Comparison of ENCODE assay signal across 14 cellular contexts in genomic region chr1:151085953-151086559, GRCh38. TPM values are rescaled to one million over a fixed set of nuclear protein-coding genes. Genes with fewer than 3 reads are reported as not detected.
DNase-seq lines count a peak whose midpoint lies in the region; ATAC-seq and TF ChIP-seq lines count a peak whose summit lies in the region.
"Had no signal": no experiment of that assay in that cellular context is flagged by ENCODE, and none has a peak within 500 bp of the region (broad histone marks: within the 10 kb centered on the region; RNA-seq: fewer than 3 reads in every experiment).

No MANE protein-coding gene starts in this region.

- no peak overlapping the region for H2AFZ ChIP-seq in PC-9

- H3K27ac Mint-ChIP-seq in activated T-cell treated with anti-CD3 and anti-CD28 coated beads, Interleukin-2, amount 50 U/mL, for 24 hours = peak overlapping the region; percentile 64
- H3K27ac Mint-ChIP-seq: T-helper 1 cell treated with Interleukin-12 subunit alpha and Interleukin-12 subunit beta and Interleukin-4 antibody, amounts not matched to agents 30 μg/mL and 1 μg/mL, for 36 hours had no signal

- H3K9me3 ChIP-seq in PC-9 (ENCODE audit: insufficient read depth, low read depth) = no peaks in the 10 kb centered on the region
- H3K9me3 ChIP-seq: BLaER1 had no signal

- no peak for TF ChIP-seq CTCF in PC-9 (conservative IDR thresholded peaks at IDR 0.05)

- H3K27ac ChIP-seq in PC-9 = peak overlapping the region; percentile 37; the same call in 1 of the 2 replicates
- H3K27ac ChIP-seq: BLaER1 had no signal

- POLR2A ChIA-PET in PC-9 (lab: Charles Lee; ENCODE audit: unreplicated experiment) = no interaction called here

- no peak overlapping the region for H3K4me3 ChIP-seq in PC-9
- H3K4me3 ChIP-seq: BLaER1 had no signal

- BruUV-seq in PC-9 (replicated peaks; lab: Mats Ljungman, UMichigan) = no TSS peak

- H3K4me1 ChIP-seq in PC-9 (replicated peaks; ENCODE audit: insufficient read depth) = no peaks in the 10 kb centered on the region

- no peaks in the 10 kb centered on the region for H3K27me3 ChIP-seq in PC-9 (ENCODE audit: insufficient read depth, low read depth)
- H3K27me3 ChIP-seq: BLaER1 had no signal

- H3K4me3 Mint-ChIP-seq in activated T-cell treated with anti-CD3 and anti-CD28 coated beads, Interleukin-2, amount 50 U/mL, for 24 hours = no peak overlapping the region
- H3K4me3 Mint-ChIP-seq: CD4-positive, alpha-beta memory T cell; T-helper 1 cell treated with Interleukin-12 subunit alpha and Interleukin-12 subunit beta and Interleukin-4 antibody, amounts not matched to agents 30 μg/mL and 1 μg/mL, for 36 hours had no signal

- H3K4me1 Mint-ChIP-seq in activated T-cell treated with anti-CD3 and anti-CD28 coated beads, Interleukin-2, amount 50 U/mL, for 24 hours (ENCODE audit: low read depth) = no peaks in the 10 kb centered on the region
- H3K4me1 Mint-ChIP-seq: CD4-positive, alpha-beta memory T cell had no signal

- H3K27me3 Mint-ChIP-seq in activated T-cell treated with anti-CD3 and anti-CD28 coated beads, Interleukin-2, amount 50 U/mL, for 24 hours = no peaks in the 10 kb centered on the region
- H3K27me3 Mint-ChIP-seq: CD4-positive, alpha-beta memory T cell had no signal

- no peaks in the 10 kb centered on the region for H3K79me2 ChIP-seq in PC-9 (ENCODE audit: low read depth)

- H3K9me3 Mint-ChIP-seq in activated T-cell treated with anti-CD3 and anti-CD28 coated beads, Interleukin-2, amount 50 U/mL, for 24 hours = no peaks in the 10 kb centered on the region
- H3K9me3 Mint-ChIP-seq: CD4-positive, alpha-beta memory T cell; T-helper 1 cell treated with Interleukin-12 subunit alpha and Interleukin-12 subunit beta and Interleukin-4 antibody, amounts not matched to agents 30 μg/mL and 1 μg/mL, for 36 hours had no signal

- no peak for DNase-seq in activated T-cell treated with anti-CD3 and anti-CD28 coated beads, Interleukin-2, amount 50 U/mL, for 24 hours
- no peak for DNase-seq in activated T-cell treated with anti-CD3 and anti-CD28 coated beads for 4 hours
- DNase-seq in PC-9 = no peak
- peak; percentile 25 for DNase-seq in posterior vena cava (ENCODE audit: low spot score)
- DNase-seq in NCI-H187 (lab: John Stamatoyannopoulos, UW) = no peak
- DNase-seq in left lobe of liver (ENCODE audit: low spot score) = no peak
- DNase-seq: Calu3; CD4-positive, alpha-beta memory T cell; NCI-H1048; NCI-H1436; NCI-H446 treated with DMSO at 0.1 percent for 48 hours; NCI-H774 had no signal

- H4K20me1 ChIP-seq in PC-9 (ENCODE audit: insufficient read depth) = no peaks in the 10 kb centered on the region
- H4K20me1 ChIP-seq: BLaER1 had no signal

- peaks cover 9% of the 10 kb centered on the region for H3K36me3 Mint-ChIP-seq in activated T-cell treated with anti-CD3 and anti-CD28 coated beads, Interleukin-2, amount 50 U/mL, for 24 hours (ENCODE audit: low read depth)

- no peaks in the 10 kb centered on the region for H3K9me2 ChIP-seq in PC-9 (ENCODE audit: insufficient read depth)

- no peaks in the 10 kb centered on the region for H3K36me3 ChIP-seq in PC-9 (ENCODE audit: low read depth)

- CTCF ChIA-PET in PC-9 (lab: Charles Lee) = interaction anchor here (0.5 kb wide), 1 partner anchor 12 kb away, joined by 6 read pairs; no protein-coding TSS in a partner anchor

- H3K4me2 ChIP-seq in PC-9 = no peak overlapping the region
- H3K4me2 ChIP-seq: BLaER1 had no signal

- H3F3A ChIP-seq in PC-9 (ENCODE audit: insufficient read depth, low read depth) = no peaks in the 10 kb centered on the region

- intact Hi-C loops in PC-9 (cut with micrococcal nuclease; ENCODE audit: unreplicated experiment) (no loop called here), posterior vena cava (cut with DNase I) (no loop called here)

- ATAC-seq in left lobe of liver = no peak

RNA-seq across cellular contexts. Expression of gene GABPB2, which starts 15.5 kb away (rescaled TPM):
- total RNA-seq in PC-9 (2021) (6.4 and 6.6 TPM in 2 replicates), posterior vena cava (10 to 100 TPM; 14.6 to 18.2 TPM), left lobe of liver (6.2 TPM)

RNA-seq across cellular contexts. Expression of gene MLLT11, which starts 25.9 kb away (rescaled TPM):
- total RNA-seq in PC-9 (2021) (15.0 and 23.3 TPM in 2 replicates), posterior vena cava (1 to 10 TPM; 2.0 to 3.2 TPM), left lobe of liver (0.28 TPM)

RNA-seq across cellular contexts. Expression of gene CDC42SE1, which starts 26.6 kb away (rescaled TPM):
- total RNA-seq in PC-9 (2021) = 59.4 and 62.8 TPM in 2 replicates
- total RNA-seq in posterior vena cava = 10 to 100 TPM; 65.7 to 68.2 TPM
- total RNA-seq in left lobe of liver = 21.0 TPM

RNA-seq across cellular contexts. Expression of gene C1orf56, which starts 38.5 kb away (rescaled TPM):
- total RNA-seq in PC-9 (2021) (1.8 and 2.3 TPM in 2 replicates), posterior vena cava (1 to 10 TPM; 3.3 to 4.6 TPM), left lobe of liver (4.3 TPM)

RNA-seq across cellular contexts. Expression of gene BNIPL, which starts 49.7 kb away (rescaled TPM):
- total RNA-seq in PC-9 (2021) (3.0 and 3.6 TPM in 2 replicates), posterior vena cava (under 1 TPM; 0.33 to 0.93 TPM), left lobe of liver (1.6 TPM)
